33 cellular contexts compared by ENCODE assay signal in genomic region chr4:167238226-167238625, GRCh38. TPM values are rescaled to one million over a fixed set of nuclear protein-coding genes. Genes with fewer than 3 reads are reported as not detected.
"Had no signal": no experiment of that assay in that cellular context is flagged by ENCODE, and none has a peak within 500 bp of the region (broad histone marks: within the 10 kb centered on the region; RNA-seq: fewer than 3 reads in every experiment).

No MANE protein-coding gene starts in this region.

- DNase-seq: activated CD4-positive, alpha-beta memory T cell treated with anti-CD3 and anti-CD28 coated beads for 36 hours; activated CD4-positive, alpha-beta T cell treated with anti-CD3 and anti-CD28 coated beads, Interleukin-2, amount 10 ng/mL, durations not matched to agents 7 days and 5 days; activated CD4-positive, CD25-positive, alpha-beta regulatory T cell; activated CD8-positive, alpha-beta memory T cell treated with anti-CD3 and anti-CD28 coated beads for 24 hours; activated effector memory CD4-positive, alpha-beta T cell treated with anti-CD3 and anti-CD28 coated beads, Interleukin-2, amount 50 U/mL, for 16 hours; activated naive CD4-positive, alpha-beta T cell treated with Interleukin-2 at 50 U/mL for 16 hours; activated naive CD8-positive, alpha-beta T cell treated with anti-CD3 and anti-CD28 coated beads, Interleukin-2, amount 50 U/mL, for 24 hours; activated T-cell treated with anti-CD3 and anti-CD28 coated beads, Interleukin-2, amount 50 U/mL, for 4 hours; amniotic stem cell; body of pancreas; MG63; MV-4-11; NCI-H1092 treated with DMSO at 0.1 percent for 48 hours; NCI-H1436 treated with DMSO at 0.1 percent for 48 hours; NCI-H187; NCI-H2081; NCI-H2171; NCI-H345; NCI-H510A; NCI-H526 treated with DMSO at 0.1 percent for 48 hours; SIG-M5; T-cell; T-helper 2 cell; T1000 had no signal

- H3K9me3 ChIP-seq: ascending aorta, body of pancreas, MG63 had no signal

- H3K9ac ChIP-seq: KMS-11 had no signal

- H3K4me2 ChIP-seq: KMS-11 had no signal

- H3K27me3 ChIP-seq: ascending aorta, MG63 had no signal

- H3K4me3 ChIP-seq: ascending aorta, body of pancreas, cardiac muscle cell, MG63, SK-N-MC had no signal

- FAIRE-seq: TTC549 had no signal

- H3K27ac ChIP-seq: ascending aorta, body of pancreas, cardiac muscle cell, KMS-11, SK-N-MC, VCaP had no signal

- ATAC-seq: activated naive CD4-positive, alpha-beta T cell treated with anti-CD3 and anti-CD28 coated beads, Interleukin-2, amount 50 U/mL, for 72 hours; activated naive CD8-positive, alpha-beta T cell treated with anti-CD3 and anti-CD28 coated beads, Interleukin-2, amount 50 U/mL, for 24 hours; activated T-cell treated with anti-CD3 and anti-CD28 coated beads, Interleukin-2, amount 50 U/mL, for 4 hours; body of pancreas; T-cell had no signal

- H3K36me3 ChIP-seq: ascending aorta, cardiac muscle cell, MG63 had no signal

RNA-seq across cellular contexts. Expression of gene SPOCK3, which starts 3.9 kb away (rescaled TPM):
- total RNA-seq: activated CD4-positive, alpha-beta memory T cell treated with anti-CD3 and anti-CD28 coated beads for 36 hours; activated CD4-positive, alpha-beta T cell treated with anti-CD3 and anti-CD28 coated beads, Interleukin-2, amount 10 ng/mL, durations not matched to agents 7 days and 5 days; activated naive CD4-positive, alpha-beta T cell treated with anti-CD3 and anti-CD28 coated beads, Interleukin-2, amount 50 U/mL, for 72 hours; activated T-cell treated with anti-CD3 and anti-CD28 coated beads, Interleukin-2, amount 50 U/mL, for 4 hours; ascending aorta; body of pancreas; OCI-LY7; RPMI7951; T-cell had no signal
